In genomic region chr7:105519353-105519752, GRCh38 we compare ENCODE assay signal across 16 cellular contexts. TPM values are rescaled to one million over a fixed set of nuclear protein-coding genes. Genes with fewer than 3 reads are reported as not detected.
DNase-seq lines count a peak whose midpoint lies in the region; ATAC-seq and TF ChIP-seq lines count a peak whose summit lies in the region.
"Had no signal": no experiment of that assay in that cellular context is flagged by ENCODE, and none has a peak within 500 bp of the region (broad histone marks: within the 10 kb centered on the region; RNA-seq: fewer than 3 reads in every experiment).

No MANE protein-coding gene starts in this region.

- no peak overlapping the region for H2BK5ac ChIP-seq in mesenchymal stem cell (ENCODE audit: low read depth, low read length, poor library complexity, severe bottlenecking)

- no peaks in the 10 kb centered on the region for H3K36me3 ChIP-seq in CD4-positive, alpha-beta memory T cell (ENCODE audit: insufficient read depth, low read length)
- peaks cover 36% of the 10 kb centered on the region for H3K36me3 ChIP-seq in DOHH2 (ENCODE audit: control insufficient read depth, low read length)
- peaks cover 6 to 7% of the 10 kb centered on the region in 2 experiments for H3K36me3 ChIP-seq in mesenchymal stem cell (ENCODE audit: control insufficient read depth in 1 of 2, insufficient read depth in 2 of 2, low read depth in 1 of 2, low read length in 2 of 2)
- H3K36me3 ChIP-seq in esophagus muscularis mucosa = no peaks in the 10 kb centered on the region
- H3K36me3 ChIP-seq: neutrophil, sigmoid colon, uterus had no signal

- no peak overlapping the region for H3K9ac ChIP-seq in mesenchymal stem cell (ENCODE audit: low read length)

- peak overlapping the region; percentile 20; the same call in 1 of the 2 replicates for H3K4me2 ChIP-seq in DOHH2 (ENCODE audit: low read length)
- no peak overlapping the region for H3K4me2 ChIP-seq in mesenchymal stem cell (ENCODE audit: low read length, poor library complexity, severe bottlenecking)

- H3K27ac Mint-ChIP-seq in CD4-positive, alpha-beta memory T cell = peak overlapping the region in 4 of 7 donors; percentile 7 to 79 (median 36)
- H3K27ac Mint-ChIP-seq in activated B cell treated with CpG ODN at 0.5 μM for 24 hours = no peak overlapping the region

- POLR2A ChIA-PET in CD4-positive, alpha-beta memory T cell (lab: Charles Lee; ENCODE audit: partially characterized antibody) = interaction anchor here (1.1 kb wide), 1 partner anchor 12 kb away, joined by 6 read pairs; the partner anchor contains the start of gene RINT1
- POLR2A ChIA-PET in activated B cell treated with CpG ODN at 0.5 μM for 24 hours (lab: Charles Lee) = no interaction called here

- H3K4me3 ChIP-seq in CD4-positive, alpha-beta memory T cell (ENCODE audit: low read length in 2 of 2) = no peak overlapping the region
- H3K4me3 ChIP-seq in DOHH2 (ENCODE audit: low read length) (peak overlapping the region; percentile 29), mesenchymal stem cell (ENCODE audit: insufficient read depth in 1 of 2, low read depth in 1 of 2, low read length in 2 of 2) (no peak overlapping the region), esophagus muscularis mucosa (no peak overlapping the region)
- H3K4me3 ChIP-seq: gastroesophageal sphincter, sigmoid colon, SJCRH30, uterus had no signal

- no peaks in the 10 kb centered on the region for H3K9me3 Mint-ChIP-seq in CD4-positive, alpha-beta memory T cell
- H3K9me3 Mint-ChIP-seq in activated B cell treated with CpG ODN at 0.5 μM for 24 hours = no peaks in the 10 kb centered on the region

- DNase-seq in CD4-positive, alpha-beta memory T cell = no peak
- DNase-seq in activated B cell treated with CpG ODN at 0.5 μM for 24 hours (no peak), mesenchymal stem cell (peak; percentile 5), germinal center (ENCODE audit: low spot score) (no peak), esophagus muscularis mucosa (ENCODE audit: extremely low spot score) (no peak)
- DNase-seq in stimulated activated CD4-positive, alpha-beta T cell treated with anti-CD3 and anti-CD28 coated beads, Interleukin-2, amount 100 ng/mL, for 48 hours = no peak
- DNase-seq: BE2C; KBM-7; NCI-H446; sigmoid colon; SJCRH30; stimulated activated naive CD4-positive, alpha-beta T cell treated with Interleukin-2 at 50 U/mL for 16 hours; uterus had no signal

- H3K9me3 ChIP-seq in CD4-positive, alpha-beta memory T cell (ENCODE audit: control insufficient read depth in 1 of 2, low read length in 2 of 2) = no peaks in the 10 kb centered on the region
- H3K9me3 ChIP-seq in DOHH2 (ENCODE audit: control insufficient read depth, insufficient read depth, low read length) (no peaks in the 10 kb centered on the region), mesenchymal stem cell (ENCODE audit: control insufficient read depth, low read length) (no peaks in the 10 kb centered on the region), esophagus muscularis mucosa (no peaks in the 10 kb centered on the region)
- H3K9me3 ChIP-seq: BE2C, gastroesophageal sphincter, neutrophil, sigmoid colon, SJCRH30, uterus had no signal

- no peak overlapping the region for H4K8ac ChIP-seq in mesenchymal stem cell (ENCODE audit: low read length)

- no peaks in the 10 kb centered on the region for H3K27me3 ChIP-seq in CD4-positive, alpha-beta memory T cell (ENCODE audit: insufficient read depth, low read length)
- no peaks in the 10 kb centered on the region for H3K27me3 ChIP-seq in DOHH2 (ENCODE audit: control insufficient read depth, low read length)
- H3K27me3 ChIP-seq in mesenchymal stem cell (ENCODE audit: control insufficient read depth in 1 of 2, insufficient read depth in 1 of 2, low read length in 2 of 2) = no peaks in the 10 kb centered on the region
- H3K27me3 ChIP-seq in esophagus muscularis mucosa = no peaks in the 10 kb centered on the region
- H3K27me3 ChIP-seq: BE2C, gastroesophageal sphincter, sigmoid colon, SJCRH30, uterus had no signal

- H4K20me1 ChIP-seq in DOHH2 (ENCODE audit: control insufficient read depth, insufficient read depth, low read depth, low read length) = peaks cover 9% of the 10 kb centered on the region; the same call in 1 of the 2 replicates

- no peak for TF ChIP-seq EP300 in esophagus muscularis mucosa (IDR thresholded peaks at IDR 0.05)

- TF ChIP-seq CTCF in DOHH2 (IDR thresholded peaks at IDR 0.05; ENCODE audit: low read depth, low read length, poor library complexity, severe bottlenecking) = no peak
- TF ChIP-seq CTCF in activated B cell treated with CpG ODN at 0.5 μM for 24 hours (IDR thresholded peaks at IDR 0.05) = no peak
- TF ChIP-seq CTCF in esophagus muscularis mucosa (IDR thresholded peaks at IDR 0.05) = no peak

- no peak overlapping the region for H2BK120ac ChIP-seq in mesenchymal stem cell (ENCODE audit: low read depth, low read length)

- H2BK15ac ChIP-seq in mesenchymal stem cell (ENCODE audit: low read depth, poor library complexity, severe bottlenecking) = no peak overlapping the region

- H4K91ac ChIP-seq in mesenchymal stem cell (ENCODE audit: low read length) = no peak overlapping the region

- 89% methylated on average over 4 of the region's 6 CpGs for WGBS in mesenchymal stem cell
- WGBS in esophagus muscularis mucosa = 90% methylated on average over 5 of the region's 6 CpGs

- 0 out of 2 replicates have a peak, but pooled peaks cover 5% of the 10 kb centered on the region for H3F3A ChIP-seq in DOHH2 (ENCODE audit: control insufficient read depth, insufficient read depth)

- no peak overlapping the region for H3K14ac ChIP-seq in mesenchymal stem cell (ENCODE audit: low read length in 2 of 2)

- CTCF ChIA-PET in CD4-positive, alpha-beta memory T cell (lab: Charles Lee; ENCODE audit: partially characterized antibody) = interaction anchor here (3.7 kb wide), 1 partner anchor 12 kb away, joined by 22 read pairs; the partner anchor contains the start of gene RINT1
- CTCF ChIA-PET in activated B cell treated with CpG ODN at 0.5 μM for 24 hours (lab: Charles Lee) = interaction anchor here (0.9 kb wide), 1 partner anchor 12 kb away, joined by 3 read pairs; the partner anchor contains the start of gene RINT1

- H3K27me3 Mint-ChIP-seq in CD4-positive, alpha-beta memory T cell = no peaks in the 10 kb centered on the region
- no peaks in the 10 kb centered on the region for H3K27me3 Mint-ChIP-seq in activated B cell treated with CpG ODN at 0.5 μM for 24 hours

- H3K79me2 ChIP-seq in DOHH2 (ENCODE audit: control insufficient read depth, low read length) = peaks cover 76% of the 10 kb centered on the region

- H3K4me3 Mint-ChIP-seq in CD4-positive, alpha-beta memory T cell = peak overlapping the region in 6 of 8 donors; percentile 21 to 64 (median 41)
- peak overlapping the region; percentile 19 for H3K4me3 Mint-ChIP-seq in activated B cell treated with CpG ODN at 0.5 μM for 24 hours

- H3K27ac ChIP-seq in CD4-positive, alpha-beta memory T cell (ENCODE audit: low read depth, low read length) = no peak overlapping the region
- no peak overlapping the region for H3K27ac ChIP-seq in DOHH2 (ENCODE audit: low read depth, low read length)
- no peak overlapping the region for H3K27ac ChIP-seq in mesenchymal stem cell (ENCODE audit: low read length, poor library complexity, severe bottlenecking)
- no peak overlapping the region for H3K27ac ChIP-seq in esophagus muscularis mucosa (replicated peaks in 1 of 4)
- H3K27ac ChIP-seq: gastroesophageal sphincter, neutrophil, sigmoid colon, SJCRH30, uterus had no signal

- no peak for ATAC-seq in activated B cell treated with CpG ODN at 0.5 μM for 24 hours (ENCODE audit: low read depth)
- ATAC-seq: gastroesophageal sphincter had no signal

- peak overlapping the region; percentile 76 for H2AK5ac ChIP-seq in mesenchymal stem cell (ENCODE audit: low read length, severe bottlenecking)

- peaks cover 1% of the 10 kb centered on the region for H3K79me1 ChIP-seq in mesenchymal stem cell (replicated peaks; ENCODE audit: low read length, poor library complexity, severe bottlenecking)

- peaks cover 6 to 18% (median 9%) of the 10 kb centered on the region in 4 donors for H3K4me1 Mint-ChIP-seq in CD4-positive, alpha-beta memory T cell
- H3K4me1 Mint-ChIP-seq in activated B cell treated with CpG ODN at 0.5 μM for 24 hours = peaks cover 18% of the 10 kb centered on the region

- no peaks in the 10 kb centered on the region for H3K9me2 ChIP-seq in DOHH2 (replicated peaks; ENCODE audit: control insufficient read depth, low read length)

- intact Hi-C loops in CD4-positive, alpha-beta memory T cell (cut with micrococcal nuclease) = no loop called here
- intact Hi-C loops in activated B cell treated with CpG ODN at 0.5 μM for 24 hours (cut with micrococcal nuclease) (no loop called here), esophagus muscularis mucosa (cut with DNase I) (no loop called here)

- H3K18ac ChIP-seq in mesenchymal stem cell (ENCODE audit: low read depth in 1 of 2, low read length in 2 of 2) = no peak overlapping the region

- no peak overlapping the region for H3K23ac ChIP-seq in mesenchymal stem cell (ENCODE audit: low read length in 2 of 2)

- peaks cover 0 to 3% of the 10 kb centered on the region in 2 donors for H3K36me3 Mint-ChIP-seq in CD4-positive, alpha-beta memory T cell
- peaks cover 5% of the 10 kb centered on the region for H3K36me3 Mint-ChIP-seq in activated B cell treated with CpG ODN at 0.5 μM for 24 hours (ENCODE audit: low read depth)

- no peak overlapping the region for H3K4ac ChIP-seq in mesenchymal stem cell (ENCODE audit: low read depth in 1 of 2, low read length in 2 of 2)

- TF ChIP-seq POLR2A in esophagus muscularis mucosa (IDR thresholded peaks at IDR 0.05; ENCODE audit: low read depth) = no peak

- H3K4me1 ChIP-seq in CD4-positive, alpha-beta memory T cell (ENCODE audit: insufficient read depth, low read length) = peaks cover 15% of the 10 kb centered on the region
- H3K4me1 ChIP-seq in DOHH2 (ENCODE audit: control insufficient read depth, low read length) = peaks cover 28% of the 10 kb centered on the region
- peaks cover 7% of the 10 kb centered on the region for H3K4me1 ChIP-seq in mesenchymal stem cell (ENCODE audit: control insufficient read depth, insufficient read depth, low read depth, low read length)
- peaks cover 14 to 24% (median 18%) of the 10 kb centered on the region in 4 donors for H3K4me1 ChIP-seq in esophagus muscularis mucosa
- H3K4me1 ChIP-seq: BE2C, SJCRH30, uterus had no signal

- H2BK12ac ChIP-seq in mesenchymal stem cell (ENCODE audit: low read length in 2 of 2) = no peak overlapping the region

- no peak overlapping the region for H2AFZ ChIP-seq in mesenchymal stem cell (ENCODE audit: low read depth, low read length)

RNA-seq across cellular contexts. Expression of gene PUS7, which starts 2.7 kb away (rescaled TPM):
- 1 to 10 TPM; 5.2 to 5.9 TPM for total RNA-seq in CD4-positive, alpha-beta memory T cell
- polyA plus RNA-seq in CD4-positive, alpha-beta memory T cell = 1 to 10 TPM; 5.2 to 5.9 TPM
- 17.8 and 18.0 TPM in 2 replicates for total RNA-seq in activated B cell treated with CpG ODN at 0.5 μM for 24 hours
- polyA plus RNA-seq in mesenchymal stem cell (2013, experiment 1 of 2) = 6.1 TPM
- 6.0 TPM for polyA plus RNA-seq in mesenchymal stem cell (2013, experiment 2 of 2)
- 10 to 100 TPM in 3 of 4 donors, 1 to 10 TPM in 1; 7.1 to 22.9 (median 12.7) TPM for total RNA-seq in esophagus muscularis mucosa

RNA-seq across cellular contexts. Expression of gene RINT1, which starts 12.6 kb away (rescaled TPM):
- total RNA-seq in CD4-positive, alpha-beta memory T cell = 10 to 100 TPM; 25.7 to 26.5 TPM
- 10 to 100 TPM; 16.0 to 16.2 TPM for polyA plus RNA-seq in CD4-positive, alpha-beta memory T cell
- total RNA-seq in activated B cell treated with CpG ODN at 0.5 μM for 24 hours (31.1 and 35.5 TPM in 2 replicates), esophagus muscularis mucosa (10 to 100 TPM in 2 of 4 donors, 1 to 10 TPM in 2; 9.1 to 11.5 (median 9.8) TPM)
- 12.5 TPM for polyA plus RNA-seq in mesenchymal stem cell (2013, experiment 1 of 2)
- 12.4 TPM for polyA plus RNA-seq in mesenchymal stem cell (2013, experiment 2 of 2)
